Comparison of ENCODE assay signal across 8 cellular contexts in genomic region chr14:22929104-22929847, GRCh38. TPM values are rescaled to one million over a fixed set of nuclear protein-coding genes. Genes with fewer than 3 reads are reported as not detected.
DNase-seq lines count a peak whose midpoint lies in the region; ATAC-seq and TF ChIP-seq lines count a peak whose summit lies in the region.

PRMT5 (minus strand) TSS chr14:22929376; CDS start chr14:22929361, 15 bp downstream.

- peak within 1 kb of the TSS; percentile 65 to 96 (median 93) for H3K27ac ChIP-seq in BLaER1 treated with 17β-estradiol and CSF1 and Interleukin-3, amounts not matched to agents 10 nM and 100 nM
- H3K27ac ChIP-seq in colonic mucosa, result peak within 1 kb of the TSS; percentile 82

- peak; percentile 99 for DNase-seq in NCI-H526 (lab: John Stamatoyannopoulos, UW)
- peak; percentile 98 for DNase-seq in activated CD4-positive, alpha-beta T cell treated with anti-CD3 and anti-CD28 coated beads for 48 hours
- peak; percentile 99 for DNase-seq in colonic mucosa
- peak; percentile 100 for DNase-seq in kidney tubule cell (ENCODE audit: low spot score)
- peak; percentile 91 to 96 (median 96) for DNase-seq in stimulated activated CD4-positive, alpha-beta T cell treated with anti-CD3 and anti-CD28 coated beads, Interleukin-1b, Interleukin-23, amount 100 ng/mL, for 24 hours (ENCODE audit: low read depth in 4 of 4, low spot score in 1 of 4)

- H3K4me2 ChIP-seq in BLaER1 treated with 17β-estradiol and CSF1 and Interleukin-3, amounts not matched to agents 10 nM and 100 nM, result peak within 1 kb of the TSS; percentile 88 to 97 (median 96)

- no peaks in the 10 kb centered on the region for H3K9me3 ChIP-seq in BLaER1 treated with 17β-estradiol and CSF1 and Interleukin-3, amounts not matched to agents 10 nM and 100 nM (replicated peaks in 1 of 11)
- no peaks in the 10 kb centered on the region for H3K9me3 ChIP-seq in colonic mucosa

- ATAC-seq in GM19328 (IDR thresholded peaks at IDR 0.05; ENCODE audit: unreplicated experiment), result peak; percentile 90
- peak; percentile 81 for ATAC-seq in HG03469 (IDR thresholded peaks at IDR 0.05; ENCODE audit: unreplicated experiment)

- intact Hi-C loops in colonic mucosa (cut with DNase I), result no loop called here

- H3K4me1 ChIP-seq in BLaER1 treated with 17β-estradiol and CSF1 and Interleukin-3, amounts not matched to agents 10 nM and 100 nM, result peaks cover 28 to 47% (median 37%) of the 10 kb centered on the region in 10 experiments
- no peaks in the 10 kb centered on the region for H3K4me1 ChIP-seq in colonic mucosa

- H4K20me1 ChIP-seq in BLaER1 treated with 17β-estradiol and CSF1 and Interleukin-3, amounts not matched to agents 10 nM and 100 nM, result no peaks in the 10 kb centered on the region

- H3K36me3 ChIP-seq in BLaER1 treated with 17β-estradiol and CSF1 and Interleukin-3, amounts not matched to agents 10 nM and 100 nM, result peaks cover 30 to 40% (median 35%) of the 10 kb centered on the region in 11 experiments
- H3K36me3 ChIP-seq in colonic mucosa, result peaks cover 7% of the 10 kb centered on the region

- no peak for TF ChIP-seq CTCF in colonic mucosa (IDR thresholded peaks at IDR 0.05)

- H3K4me3 ChIP-seq in BLaER1 treated with 17β-estradiol and CSF1 and Interleukin-3, amounts not matched to agents 10 nM and 100 nM, result peak within 1 kb of the TSS; percentile 80 to 98 (median 90)
- peak within 1 kb of the TSS; percentile 65 for H3K4me3 ChIP-seq in colonic mucosa

- H3K9ac ChIP-seq in BLaER1 treated with 17β-estradiol and CSF1 and Interleukin-3, amounts not matched to agents 10 nM and 100 nM, result peak within 1 kb of the TSS; percentile 88 to 97 (median 93)
- peak within 1 kb of the TSS; percentile 77 to 95 for H3K9ac ChIP-seq in colonic mucosa (ENCODE audit: low read depth in 2 of 2, low read length in 2 of 2)

- H3K27me3 ChIP-seq in BLaER1 treated with 17β-estradiol and CSF1 and Interleukin-3, amounts not matched to agents 10 nM and 100 nM, result no peaks in the 10 kb centered on the region
- no peaks in the 10 kb centered on the region for H3K27me3 ChIP-seq in colonic mucosa

RNA-seq across cellular contexts. Expression of gene PRMT5, which starts in this region (rescaled TPM):
- 10 to 100 TPM; 39.3 to 86.4 TPM for total RNA-seq in colonic mucosa

Comparison
In these comparisons a context has a peak if more than half of its experiments do, and no peak if none do; other contexts are left out.
1. Peak in every context shown above with its lines: DNase-seq, ATAC-seq, H3K4me3 ChIP-seq and H3K27ac ChIP-seq.